Comparison of ENCODE assay signal across 8 cellular contexts in the genomic region with DNA sequence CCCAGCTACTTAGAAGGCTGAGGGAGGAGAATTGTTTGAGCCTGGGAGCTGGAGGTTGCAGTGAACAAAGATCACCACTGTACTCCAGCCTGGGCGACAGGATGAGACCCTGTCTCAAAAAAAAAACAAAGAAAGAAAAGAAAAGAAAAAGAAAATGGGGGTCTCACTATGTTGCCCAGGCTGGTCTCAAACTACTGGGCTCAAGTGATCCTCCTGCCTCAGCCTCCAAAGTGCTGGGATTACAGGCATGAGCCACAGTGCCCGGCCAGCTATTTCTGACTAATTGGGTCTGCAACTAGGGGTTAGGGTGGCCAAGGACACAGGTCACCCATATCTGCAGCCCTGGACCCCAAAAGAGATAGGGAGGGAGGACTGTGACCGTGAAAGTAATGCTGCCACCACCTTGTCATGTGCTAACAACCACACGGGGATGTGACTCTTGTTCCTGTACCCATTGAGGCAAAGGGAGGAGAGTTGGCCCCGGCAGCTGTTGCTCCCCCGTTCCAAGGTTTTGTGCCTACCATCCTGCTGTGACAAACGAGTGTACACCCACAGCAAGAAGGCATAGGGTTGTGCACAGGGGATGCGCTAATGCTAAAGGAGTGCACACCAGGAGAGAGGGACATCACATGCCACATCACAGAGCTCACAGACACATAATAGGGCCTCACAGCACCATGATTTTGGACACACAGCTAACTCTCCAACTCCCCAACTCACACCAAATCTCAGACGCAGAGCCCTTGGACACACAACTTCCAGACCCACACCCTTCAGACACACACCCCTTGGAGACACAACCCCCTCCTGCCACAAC. TPM values are rescaled to one million over a fixed set of nuclear protein-coding genes. Genes with fewer than 3 reads are reported as not detected.
A peak's percentile ranks its signal among the peaks of the same experiment; 100 is the strongest.
DNase-seq lines count a peak whose midpoint lies in the region; ATAC-seq and TF ChIP-seq lines count a peak whose summit lies in the region.

No MANE protein-coding gene starts in this region.

- no peaks in the 10 kb centered on the region for H3K36me3 Mint-ChIP-seq in neural crest cell (ENCODE audit: low read depth)

- TF ChIP-seq POLR2A in breast epithelium (IDR thresholded peaks at IDR 0.05) = no peak

- H3K4me1 ChIP-seq in breast epithelium = no peaks in the 10 kb centered on the region

- peak overlapping the region; percentile 62 for H3K4me3 Mint-ChIP-seq in neural crest cell

- TF ChIP-seq CTCF in breast epithelium (IDR thresholded peaks at IDR 0.05) (no peak), neural crest cell (conservative IDR thresholded peaks at IDR 0.05) (no peak)

- no peaks in the 10 kb centered on the region for H3K36me3 ChIP-seq in breast epithelium

- no peaks in the 10 kb centered on the region for H3K27me3 ChIP-seq in breast epithelium

- peaks cover 17% of the 10 kb centered on the region for H3K4me1 Mint-ChIP-seq in neural crest cell

- intact Hi-C loops in breast epithelium (cut with DNase I; ENCODE audit: low total_unique reads) = no loop called here

- H3K9me3 ChIP-seq in breast epithelium = no peaks in the 10 kb centered on the region

- no peak overlapping the region for H3K27ac Mint-ChIP-seq in neural crest cell (ENCODE audit: unreplicated experiment)

- ATAC-seq in HG03175 (IDR thresholded peaks at IDR 0.05; ENCODE audit: unreplicated experiment) = peak; percentile 6
- no peak for ATAC-seq in HG02981 (IDR thresholded peaks at IDR 0.05; ENCODE audit: unreplicated experiment)

- H3K9me3 Mint-ChIP-seq in neural crest cell = no peaks in the 10 kb centered on the region

- DNase-seq in breast epithelium (ENCODE audit: low spot score in 2 of 2) (no peak), neural crest cell (ENCODE audit: low read depth, low spot score) (no peak), C1 segment of cervical spinal cord (lab: John Stamatoyannopoulos, UW) (no peak), globus pallidus (ENCODE audit: low spot score) (no peak), NCI-H510A (lab: John Stamatoyannopoulos, UW) (no peak)

- H3K27ac ChIP-seq in breast epithelium = no peak overlapping the region

- peaks cover 22% of the 10 kb centered on the region for H3K27me3 Mint-ChIP-seq in neural crest cell (ENCODE audit: low read depth)

- H3K4me3 ChIP-seq in GM08714 (ENCODE audit: low read length) (peak overlapping the region; percentile 68; the same call in 1 of the 2 replicates), breast epithelium (peak overlapping the region in 2 of 3 donors; percentile 11 to 62)

RNA-seq across cellular contexts. Expression of a gene that starts 0.6 kb away (rescaled TPM):
- total RNA-seq in breast epithelium = under 1 TPM in 2 of 3 donors, not detected in 1; 0.59 to 0.64 TPM
- total RNA-seq in neural crest cell = 1.4 and 1.5 TPM in 2 replicates

RNA-seq across cellular contexts. Expression of a gene that starts 22.5 kb away (rescaled TPM):
- 10 to 100 TPM; 15.2 to 18.0 (median 16.7) TPM for total RNA-seq in breast epithelium
- 23.6 and 28.0 TPM in 2 replicates for total RNA-seq in neural crest cell

RNA-seq across cellular contexts. Expression of a gene that starts 22.6 kb away (rescaled TPM):
- total RNA-seq in breast epithelium = 10 to 100 TPM; 43.9 to 51.1 (median 47.7) TPM
- total RNA-seq in neural crest cell = 107 and 111 TPM in 2 replicates

RNA-seq across cellular contexts. Expression of a gene that starts 31.2 kb away (rescaled TPM):
- total RNA-seq in breast epithelium (10 to 100 TPM; 13.8 to 20.3 (median 18.0) TPM), neural crest cell (42.8 and 44.8 TPM in 2 replicates)

RNA-seq across cellular contexts. Expression of a gene that starts 33.8 kb away (rescaled TPM):
- total RNA-seq in breast epithelium (10 to 100 TPM; 19.8 to 24.1 (median 21.6) TPM), neural crest cell (17.6 and 18.6 TPM in 2 replicates)
